Comparison of ENCODE assay signal across 19 cellular contexts in genomic region chr4:115370012-115370411, GRCh38.
DNase-seq lines count a peak whose midpoint lies in the region; ATAC-seq and TF ChIP-seq lines count a peak whose summit lies in the region.
"Had no signal": no experiment of that assay in that cellular context is flagged by ENCODE, and none has a peak within 500 bp of the region (broad histone marks: within the 10 kb centered on the region; RNA-seq: fewer than 3 reads in every experiment).

No MANE protein-coding gene starts in this region.

- no peaks in the 10 kb centered on the region for H3K9me2 ChIP-seq in GM23338 (ENCODE audit: insufficient read depth)

- no peak overlapping the region for H3K9ac ChIP-seq in SK-N-MC (ENCODE audit: insufficient read length)
- H3K9ac ChIP-seq: BLaER1 treated with 17β-estradiol and CSF1 and Interleukin-3, amounts not matched to agents 10 nM and 100 nM had no signal

- H3K27ac ChIP-seq in GM23338 (ENCODE audit: low read depth) = no peak overlapping the region
- peak overlapping the region; percentile 77 for H3K27ac ChIP-seq in SK-N-MC
- H3K27ac ChIP-seq in tibial nerve = peak overlapping the region; percentile 62 to 76 (median 66)
- H3K27ac ChIP-seq in dorsolateral prefrontal cortex = no peak overlapping the region
- H3K27ac ChIP-seq in stomach = no peak overlapping the region
- H3K27ac ChIP-seq: BLaER1 treated with 17β-estradiol and CSF1 and Interleukin-3, amounts not matched to agents 10 nM and 100 nM; C4-2B had no signal

- H4K20me1 ChIP-seq in GM23338 (replicated peaks; ENCODE audit: insufficient read depth) = no peaks in the 10 kb centered on the region
- H4K20me1 ChIP-seq: BLaER1 treated with 17β-estradiol and CSF1 and Interleukin-3, amounts not matched to agents 10 nM and 100 nM had no signal

- intact Hi-C loops in sciatic nerve (cut with DNase I) (no loop called here), dorsolateral prefrontal cortex (cut with DNase I) (no loop called here), stomach (cut with DNase I; ENCODE audit: low total_unique reads) (no loop called here)

- H3K27me3 ChIP-seq in GM23338 (ENCODE audit: insufficient read depth) = no peaks in the 10 kb centered on the region
- H3K27me3 ChIP-seq in tibial nerve = no peaks in the 10 kb centered on the region
- H3K27me3 ChIP-seq in dorsolateral prefrontal cortex = no peaks in the 10 kb centered on the region
- no peaks in the 10 kb centered on the region for H3K27me3 ChIP-seq in stomach
- H3K27me3 ChIP-seq: BLaER1 treated with 17β-estradiol and CSF1 and Interleukin-3, amounts not matched to agents 10 nM and 100 nM had no signal

- no peaks in the 10 kb centered on the region for H3F3A ChIP-seq in GM23338 (replicated peaks; ENCODE audit: low read depth)

- H3K4me3 ChIP-seq in GM23338 (no peak overlapping the region), SK-N-MC (no peak overlapping the region; the same call in 1 of the 2 replicates), tibial nerve (no peak overlapping the region), dorsolateral prefrontal cortex (no peak overlapping the region), stomach (no peak overlapping the region)
- H3K4me3 ChIP-seq: BLaER1 treated with 17β-estradiol and CSF1 and Interleukin-3, amounts not matched to agents 10 nM and 100 nM had no signal

- 33 to 37% methylated on average over 3 of the region's 3 CpGs for WGBS in tibial nerve, 2 donors
- WGBS in stomach, 5 donors = 74 to 83% (median 78%) methylated on average over 3 of the region's 3 CpGs

- H3K36me3 ChIP-seq in GM23338 (ENCODE audit: insufficient read depth) = no peaks in the 10 kb centered on the region
- H3K36me3 ChIP-seq in SK-N-MC (ENCODE audit: insufficient read depth, low read length) = no peaks in the 10 kb centered on the region
- H3K36me3 ChIP-seq in tibial nerve = no peaks in the 10 kb centered on the region
- no peaks in the 10 kb centered on the region for H3K36me3 ChIP-seq in stomach
- H3K36me3 ChIP-seq: BLaER1 treated with 17β-estradiol and CSF1 and Interleukin-3, amounts not matched to agents 10 nM and 100 nM had no signal

- no peak overlapping the region for H3K4me3 Mint-ChIP-seq in GM23338
- H3K4me3 Mint-ChIP-seq: B cell; CD4-positive, alpha-beta T cell; CD8-positive, alpha-beta T cell had no signal

- no peaks in the 10 kb centered on the region for H3K27me3 Mint-ChIP-seq in GM23338 (ENCODE audit: insufficient read depth, low read depth, poor library complexity)
- H3K27me3 Mint-ChIP-seq: B cell; CD4-positive, alpha-beta T cell had no signal

- DNase-seq in GM23338 (ENCODE audit: low spot score) = no peak
- DNase-seq in SK-N-MC (ENCODE audit: low read depth, low spot score) = no peak
- DNase-seq in sciatic nerve (ENCODE audit: low spot score) = no peak
- no peak for DNase-seq in tibial nerve (ENCODE audit: low spot score in 2 of 2)
- DNase-seq in dorsolateral prefrontal cortex = no peak
- no peak for DNase-seq in stomach
- DNase-seq: 8988T; ACHN; AML-193; CD4-positive, alpha-beta T cell; CD8-positive, alpha-beta T cell; COR-L47; DMS79 treated with DMSO at 0.1 percent for 48 hours; GF-D8 had no signal

- ATAC-seq in GM23338 (no peak), sciatic nerve (peak; percentile 55), HG03095 (IDR thresholded peaks at IDR 0.05; ENCODE audit: unreplicated experiment) (no peak), HG03354 (IDR thresholded peaks at IDR 0.05; ENCODE audit: poor library complexity, severe bottlenecking, unreplicated experiment) (no peak)
- ATAC-seq: CD8-positive, alpha-beta T cell had no signal

- H3K9me3 Mint-ChIP-seq in GM23338 = no peaks in the 10 kb centered on the region
- H3K9me3 Mint-ChIP-seq: CD8-positive, alpha-beta T cell had no signal

- peaks cover 4% of the 10 kb centered on the region; the same call in 2 of the 3 replicates for H3K36me3 Mint-ChIP-seq in GM23338 (ENCODE audit: low read depth)
- H3K36me3 Mint-ChIP-seq: CD8-positive, alpha-beta T cell had no signal

- TF ChIP-seq EP300 in tibial nerve (IDR thresholded peaks at IDR 0.05) (no peak), stomach (IDR thresholded peaks at IDR 0.05) (no peak)

- H3K27ac Mint-ChIP-seq in GM23338 = 0 out of 2 replicates have a peak overlapping the region, but pooled peaks have one; percentile 16
- H3K27ac Mint-ChIP-seq: B cell; CD4-positive, alpha-beta T cell; CD8-positive, alpha-beta T cell had no signal

- H3K4me1 ChIP-seq in GM23338 (ENCODE audit: insufficient read depth) (no peaks in the 10 kb centered on the region), tibial nerve (peaks cover 0 to 37% (median 8%) of the 10 kb centered on the region in 4 donors), stomach (no peaks in the 10 kb centered on the region)
- H3K4me1 ChIP-seq: BLaER1 treated with 17β-estradiol and CSF1 and Interleukin-3, amounts not matched to agents 10 nM and 100 nM had no signal

- H3K9me3 ChIP-seq in SK-N-MC (ENCODE audit: low read depth, low read length) (no peaks in the 10 kb centered on the region), tibial nerve (no peaks in the 10 kb centered on the region), stomach (peaks cover 0 to 11% (median 5%) of the 10 kb centered on the region in 4 donors)

- no peaks in the 10 kb centered on the region for H3K79me2 ChIP-seq in GM23338 (replicated peaks; ENCODE audit: insufficient read depth)

- H3K4me1 Mint-ChIP-seq in GM23338 = no peaks in the 10 kb centered on the region
- H3K4me1 Mint-ChIP-seq: B cell had no signal

- H2AFZ ChIP-seq in GM23338 = no peak overlapping the region

- no peak overlapping the region for H3K4me2 ChIP-seq in GM23338
- H3K4me2 ChIP-seq: BLaER1 treated with 17β-estradiol and CSF1 and Interleukin-3, amounts not matched to agents 10 nM and 100 nM had no signal

- no peak for TF ChIP-seq POLR2A in tibial nerve (IDR thresholded peaks at IDR 0.05)
- no peak for TF ChIP-seq POLR2A in stomach (IDR thresholded peaks at IDR 0.05)

- TF ChIP-seq CTCF in GM23338 (conservative IDR thresholded peaks at IDR 0.05; ENCODE audit: low read depth in 2 of 2) (no peak), tibial nerve (IDR thresholded peaks at IDR 0.05) (no peak), dorsolateral prefrontal cortex (IDR thresholded peaks at IDR 0.05 in 54 of 56, conservative IDR thresholded peaks at IDR 0.05 in 2 of 56; ENCODE audit: low read depth in 1 of 56, partially characterized antibody in 56 of 56) (no peak), stomach (IDR thresholded peaks at IDR 0.05) (no peak)

TF ChIP-seq in GM23338, 12 proteins besides CTCF, POLR2A, EP300 and RAD21 (continues in another document):
- TF ChIP-seq EZH2 (IDR thresholded peaks at IDR 0.05; ENCODE audit: low read depth, unreplicated experiment) (no peak), STAT1 (IDR thresholded peaks at IDR 0.05; ENCODE audit: unreplicated experiment) (no peak), REST (IDR thresholded peaks at IDR 0.05; ENCODE audit: unreplicated experiment) (no peak), ZNF114 (CRISPR knock-in tag; IDR thresholded peaks at IDR 0.05) (no peak), ZNF331 (CRISPR knock-in tag; IDR thresholded peaks at IDR 0.05; ENCODE audit: low read depth) (no peak), POLR2AphosphoS5 (IDR thresholded peaks at IDR 0.05; ENCODE audit: low read depth) (no peak), NANOG (IDR thresholded peaks at IDR 0.05; ENCODE audit: borderline replicate concordance) (no peak)
- TF ChIP-seq, protein P1, sequence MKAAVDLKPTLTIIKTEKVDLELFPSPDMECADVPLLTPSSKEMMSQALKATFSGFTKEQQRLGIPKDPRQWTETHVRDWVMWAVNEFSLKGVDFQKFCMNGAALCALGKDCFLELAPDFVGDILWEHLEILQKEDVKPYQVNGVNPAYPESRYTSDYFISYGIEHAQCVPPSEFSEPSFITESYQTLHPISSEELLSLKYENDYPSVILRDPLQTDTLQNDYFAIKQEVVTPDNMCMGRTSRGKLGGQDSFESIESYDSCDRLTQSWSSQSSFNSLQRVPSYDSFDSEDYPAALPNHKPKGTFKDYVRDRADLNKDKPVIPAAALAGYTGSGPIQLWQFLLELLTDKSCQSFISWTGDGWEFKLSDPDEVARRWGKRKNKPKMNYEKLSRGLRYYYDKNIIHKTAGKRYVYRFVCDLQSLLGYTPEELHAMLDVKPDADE (IDR thresholded peaks at IDR 0.05) = no peak

Comparison
In these comparisons a context has a peak if more than half of its experiments do, and no peak if none do; other contexts are left out.
1. H3K27ac ChIP-seq: peak in SK-N-MC (single experiment) and tibial nerve (4 of 4); none in GM23338 (single experiment), dorsolateral prefrontal cortex (0 of 59) and stomach (0 of 5).